Comparison of ENCODE assay signal across 8 cellular contexts in the genomic region with DNA sequence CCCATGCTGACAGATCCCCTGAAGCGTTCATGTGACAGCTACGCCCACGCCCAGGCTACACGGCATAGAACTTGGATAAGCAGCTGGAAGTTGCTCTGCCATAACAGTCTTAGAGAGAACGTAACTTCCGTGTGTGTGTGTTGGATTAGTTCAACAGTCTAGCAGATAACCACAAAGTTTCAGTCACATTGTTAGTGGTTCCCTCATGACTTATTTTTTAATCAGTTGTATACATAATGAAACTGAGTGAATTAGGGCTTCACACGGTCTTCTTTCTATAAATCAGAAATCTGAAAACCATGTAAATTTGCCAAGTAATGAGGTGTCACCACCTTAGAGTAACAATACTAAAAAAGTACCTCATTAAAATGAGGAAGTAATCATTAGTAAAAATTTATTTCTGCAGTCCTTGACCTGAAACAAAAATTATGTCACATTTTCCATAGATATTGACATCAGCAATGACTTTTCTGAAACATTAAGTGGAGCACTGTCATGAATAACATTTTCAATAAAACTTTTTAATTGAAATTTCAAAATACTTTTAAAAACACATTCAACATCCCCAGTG. TPM values are rescaled to one million over a fixed set of nuclear protein-coding genes. Genes with fewer than 3 reads are reported as not detected.
DNase-seq lines count a peak whose midpoint lies in the region; ATAC-seq and TF ChIP-seq lines count a peak whose summit lies in the region.

No MANE protein-coding gene starts in this region.

- CTCF ChIA-PET in Caco-2 (lab: Charles Lee) = no interaction called here

- no peaks in the 10 kb centered on the region for H3K9me3 Mint-ChIP-seq in activated T-helper 1 cell treated with anti-CD3 and anti-CD28 coated beads, Interleukin-12 subunit alpha, Interleukin-12 subunit beta, Interleukin-2, Interleukin-4 antibody, amounts not matched to agents 30 ng/mL and 10 ng/mL and 1 ng/mL, durations not matched to agents 14 hours and 24 hours and 36 hours
- no peaks in the 10 kb centered on the region for H3K9me3 Mint-ChIP-seq in Caco-2 (ENCODE audit: unreplicated experiment)

- WGBS in esophagus muscularis mucosa = 80% methylated on average over 7 of the region's 7 CpGs

- H3K9me3 ChIP-seq in esophagus muscularis mucosa (no peaks in the 10 kb centered on the region), Caco-2 (no peaks in the 10 kb centered on the region)

- H3K27me3 ChIP-seq in esophagus muscularis mucosa = no peaks in the 10 kb centered on the region
- no peaks in the 10 kb centered on the region for H3K27me3 ChIP-seq in Caco-2 (replicated peaks; ENCODE audit: control insufficient read depth, insufficient read depth, low read length)

- intact Hi-C loops in activated T-helper 1 cell treated with anti-CD3 and anti-CD28 coated beads, Interleukin-12 subunit alpha, Interleukin-12 subunit beta, Interleukin-2, Interleukin-4 antibody, amounts not matched to agents 30 ng/mL and 10 ng/mL and 1 ng/mL, durations not matched to agents 14 hours and 24 hours and 36 hours (cut with micrococcal nuclease) = no loop called here
- intact Hi-C loops in esophagus muscularis mucosa (cut with DNase I) (no loop called here), Caco-2 (cut with micrococcal nuclease; ENCODE audit: unreplicated experiment) (no loop called here)

- TF ChIP-seq CTCF in esophagus muscularis mucosa (IDR thresholded peaks at IDR 0.05) = no peak
- no peak for TF ChIP-seq CTCF in Caco-2 (IDR thresholded peaks at IDR 0.05; ENCODE audit: insufficient read depth in 1 of 2, low read depth in 1 of 2, low read length in 1 of 2, severe bottlenecking in 1 of 2, unreplicated experiment in 1 of 2)

- no peak overlapping the region for H3K4me3 Mint-ChIP-seq in activated T-helper 1 cell treated with anti-CD3 and anti-CD28 coated beads, Interleukin-12 subunit alpha, Interleukin-12 subunit beta, Interleukin-2, Interleukin-4 antibody, amounts not matched to agents 30 ng/mL and 10 ng/mL and 1 ng/mL, durations not matched to agents 14 hours and 24 hours and 36 hours
- H3K4me3 Mint-ChIP-seq in Caco-2 (ENCODE audit: unreplicated experiment) = no peak overlapping the region

- H3K4me3 ChIP-seq in esophagus muscularis mucosa (no peak overlapping the region), Caco-2 (ENCODE audit: low read depth, low read length) (no peak overlapping the region)

- ATAC-seq in GM18499 (IDR thresholded peaks at IDR 0.05; ENCODE audit: insufficient read depth, unreplicated experiment) (peak; percentile 88), GM21515 (IDR thresholded peaks at IDR 0.05; ENCODE audit: unreplicated experiment) (peak; percentile 87), HG03558 (IDR thresholded peaks at IDR 0.05; ENCODE audit: extremely low read depth, unreplicated experiment) (peak; percentile 81)

- H3K4me1 ChIP-seq in esophagus muscularis mucosa = no peaks in the 10 kb centered on the region
- H3K4me1 ChIP-seq in Caco-2 = peaks cover 26% of the 10 kb centered on the region

- no TSS peak for BruUV-seq in Caco-2 (replicated peaks; lab: Mats Ljungman, UMichigan)

- no peak for TF ChIP-seq EP300 in esophagus muscularis mucosa (IDR thresholded peaks at IDR 0.05)

- no peaks in the 10 kb centered on the region for H3K27me3 Mint-ChIP-seq in activated T-helper 1 cell treated with anti-CD3 and anti-CD28 coated beads, Interleukin-12 subunit alpha, Interleukin-12 subunit beta, Interleukin-2, Interleukin-4 antibody, amounts not matched to agents 30 ng/mL and 10 ng/mL and 1 ng/mL, durations not matched to agents 14 hours and 24 hours and 36 hours (ENCODE audit: insufficient read depth)
- H3K27me3 Mint-ChIP-seq in Caco-2 (ENCODE audit: insufficient read depth, unreplicated experiment) = no peaks in the 10 kb centered on the region

- TF ChIP-seq POLR2A in esophagus muscularis mucosa (IDR thresholded peaks at IDR 0.05; ENCODE audit: low read depth) = no peak

- H3K4me1 Mint-ChIP-seq in activated T-helper 1 cell treated with anti-CD3 and anti-CD28 coated beads, Interleukin-12 subunit alpha, Interleukin-12 subunit beta, Interleukin-2, Interleukin-4 antibody, amounts not matched to agents 30 ng/mL and 10 ng/mL and 1 ng/mL, durations not matched to agents 14 hours and 24 hours and 36 hours (ENCODE audit: low read depth) = peaks cover 5% of the 10 kb centered on the region
- H3K4me1 Mint-ChIP-seq in Caco-2 (ENCODE audit: low read depth, unreplicated experiment) = peaks cover 28% of the 10 kb centered on the region

- H3K36me3 Mint-ChIP-seq in activated T-helper 1 cell treated with anti-CD3 and anti-CD28 coated beads, Interleukin-12 subunit alpha, Interleukin-12 subunit beta, Interleukin-2, Interleukin-4 antibody, amounts not matched to agents 30 ng/mL and 10 ng/mL and 1 ng/mL, durations not matched to agents 14 hours and 24 hours and 36 hours (ENCODE audit: low read depth) = no peaks in the 10 kb centered on the region
- no peaks in the 10 kb centered on the region for H3K36me3 Mint-ChIP-seq in Caco-2 (ENCODE audit: insufficient read depth, unreplicated experiment)

- H3K27ac Mint-ChIP-seq in activated T-helper 1 cell treated with anti-CD3 and anti-CD28 coated beads, Interleukin-12 subunit alpha, Interleukin-12 subunit beta, Interleukin-2, Interleukin-4 antibody, amounts not matched to agents 30 ng/mL and 10 ng/mL and 1 ng/mL, durations not matched to agents 14 hours and 24 hours and 36 hours = no peak overlapping the region
- no peak overlapping the region for H3K27ac Mint-ChIP-seq in Caco-2 (ENCODE audit: unreplicated experiment)

- H3K27ac ChIP-seq in esophagus muscularis mucosa (replicated peaks in 1 of 4) = no peak overlapping the region

- DNase-seq in foreskin melanocyte = peak; percentile 82
- DNase-seq in activated T-helper 1 cell treated with anti-CD3 and anti-CD28 coated beads, Interleukin-12 subunit alpha, Interleukin-12 subunit beta, Interleukin-2, Interleukin-4 antibody, amounts not matched to agents 30 ng/mL and 10 ng/mL and 1 ng/mL, durations not matched to agents 14 hours and 24 hours and 36 hours (ENCODE audit: low spot score) = no peak
- DNase-seq in esophagus muscularis mucosa (ENCODE audit: extremely low spot score) = no peak
- DNase-seq in A172 (ENCODE audit: low spot score) = no peak
- DNase-seq in Caco-2 = no peak

- H3K36me3 ChIP-seq in esophagus muscularis mucosa (no peaks in the 10 kb centered on the region), Caco-2 (ENCODE audit: control insufficient read depth, insufficient read depth, low read length) (no peaks in the 10 kb centered on the region)

- POLR2A ChIA-PET in Caco-2 (lab: Charles Lee) = no interaction called here

RNA-seq across cellular contexts. Expression of gene MACC1, which starts 21.7 kb away (rescaled TPM):
- not detected in 2 replicates for total RNA-seq in activated T-helper 1 cell treated with anti-CD3 and anti-CD28 coated beads, Interleukin-12 subunit alpha, Interleukin-12 subunit beta, Interleukin-2, Interleukin-4 antibody, amounts not matched to agents 30 ng/mL and 10 ng/mL and 1 ng/mL, durations not matched to agents 14 hours and 24 hours and 36 hours
- under 1 TPM; under 0.01 to 0.17 (median 0.15) TPM for total RNA-seq in esophagus muscularis mucosa
- total RNA-seq in A172 (2014; rRNA removed; shearing (Covaris generic)) = 0.05 TPM in 1 of 2 replicates, not detected in the other
- 87.7 and 96.7 TPM in 2 replicates for total RNA-seq in Caco-2 (2022)

Comparison
In these comparisons a context has a peak if more than half of its experiments do, and no peak if none do; other contexts are left out.
1. RNA of gene MACC1, which starts 21.7 kb away (total RNA-seq): 87.7 to 96.7 TPM in Caco-2; under 0.01 to 0.17 TPM in esophagus muscularis mucosa, not detected in activated T-helper 1 cell treated with anti-CD3 and anti-CD28 coated beads, Interleukin-12 subunit alpha, Interleukin-12 subunit beta, Interleukin-2, Interleukin-4 antibody, amounts not matched to agents 30 ng/mL and 10 ng/mL and 1 ng/mL, durations not matched to agents 14 hours and 24 hours and 36 hours and 0.05 TPM in A172; every median in the first group is over 10 times any median in the second.
2. Peak in every context shown above with its lines, with median percentiles within 50 percentile points of each other: ATAC-seq.